Comparison of ENCODE assay signal across 1 cellular context in the genomic region with DNA sequence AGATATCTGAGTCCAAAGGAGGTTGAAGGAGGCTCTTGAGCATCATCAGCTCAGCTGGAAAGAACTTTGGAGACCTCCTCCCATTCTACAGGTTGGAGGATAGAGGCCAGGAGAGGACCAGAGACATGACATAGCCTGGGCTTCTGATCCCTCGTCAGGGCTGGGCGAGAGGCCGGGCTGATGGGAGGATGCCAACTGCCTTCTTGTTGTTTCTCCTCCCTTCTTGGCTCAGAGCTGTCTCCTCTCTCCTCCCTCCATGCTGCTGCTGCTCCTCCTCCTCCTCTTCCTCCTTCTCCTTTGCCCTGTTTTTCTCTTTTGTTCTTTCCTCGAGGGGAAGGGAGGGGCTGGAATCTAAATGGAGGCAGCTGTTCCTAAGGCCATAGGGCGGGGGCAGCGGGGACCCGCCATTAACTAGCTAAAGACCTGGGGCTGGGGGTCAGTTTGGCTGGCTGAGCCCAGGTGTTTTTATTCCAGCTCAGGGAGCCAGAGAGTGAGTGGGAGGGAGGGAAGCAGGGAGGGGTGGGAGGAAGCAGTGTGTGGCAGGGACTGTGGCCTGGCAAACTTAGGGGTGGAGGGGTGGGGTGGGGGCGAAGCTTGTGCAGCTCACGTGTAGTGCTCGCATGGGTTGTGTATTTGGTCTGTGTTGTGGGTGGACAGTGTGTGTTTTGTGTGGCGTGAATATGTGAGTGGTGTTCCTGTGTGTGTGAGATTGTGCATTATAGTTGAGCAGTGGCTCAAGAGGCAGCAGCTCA.
TF ChIP-seq lines count a peak whose summit lies in the region.

No MANE protein-coding gene starts in this region.

TF ChIP-seq in SK-N-SH, 30 proteins besides CTCF, POLR2A, EP300 and RAD21 (continued from another document):
- TF ChIP-seq, protein P1, sequence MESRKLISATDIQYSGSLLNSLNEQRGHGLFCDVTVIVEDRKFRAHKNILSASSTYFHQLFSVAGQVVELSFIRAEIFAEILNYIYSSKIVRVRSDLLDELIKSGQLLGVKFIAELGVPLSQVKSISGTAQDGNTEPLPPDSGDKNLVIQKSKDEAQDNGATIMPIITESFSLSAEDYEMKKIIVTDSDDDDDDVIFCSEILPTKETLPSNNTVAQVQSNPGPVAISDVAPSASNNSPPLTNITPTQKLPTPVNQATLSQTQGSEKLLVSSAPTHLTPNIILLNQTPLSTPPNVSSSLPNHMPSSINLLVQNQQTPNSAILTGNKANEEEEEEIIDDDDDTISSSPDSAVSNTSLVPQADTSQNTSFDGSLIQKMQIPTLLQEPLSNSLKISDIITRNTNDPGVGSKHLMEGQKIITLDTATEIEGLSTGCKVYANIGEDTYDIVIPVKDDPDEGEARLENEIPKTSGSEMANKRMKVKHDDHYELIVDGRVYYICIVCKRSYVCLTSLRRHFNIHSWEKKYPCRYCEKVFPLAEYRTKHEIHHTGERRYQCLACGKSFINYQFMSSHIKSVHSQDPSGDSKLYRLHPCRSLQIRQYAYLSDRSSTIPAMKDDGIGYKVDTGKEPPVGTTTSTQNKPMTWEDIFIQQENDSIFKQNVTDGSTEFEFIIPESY (IDR thresholded peaks at IDR 0.05; ENCODE audit: borderline replicate concordance, low read depth), result no peak
- TF ChIP-seq, protein P2, sequence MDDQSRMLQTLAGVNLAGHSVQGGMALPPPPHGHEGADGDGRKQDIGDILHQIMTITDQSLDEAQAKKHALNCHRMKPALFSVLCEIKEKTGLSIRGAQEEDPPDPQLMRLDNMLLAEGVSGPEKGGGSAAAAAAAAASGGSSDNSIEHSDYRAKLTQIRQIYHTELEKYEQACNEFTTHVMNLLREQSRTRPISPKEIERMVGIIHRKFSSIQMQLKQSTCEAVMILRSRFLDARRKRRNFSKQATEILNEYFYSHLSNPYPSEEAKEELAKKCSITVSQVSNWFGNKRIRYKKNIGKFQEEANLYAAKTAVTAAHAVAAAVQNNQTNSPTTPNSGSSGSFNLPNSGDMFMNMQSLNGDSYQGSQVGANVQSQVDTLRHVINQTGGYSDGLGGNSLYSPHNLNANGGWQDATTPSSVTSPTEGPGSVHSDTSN (IDR thresholded peaks at IDR 0.05), result no peak
- no peak for TF ChIP-seq GATA2 (CRISPR knock-in tag; IDR thresholded peaks at IDR 0.05)
- no peak for TF ChIP-seq CHD2 (IDR thresholded peaks at IDR 0.05; ENCODE audit: low read length, partially characterized antibody)
- no peak for TF ChIP-seq RFX5 (IDR thresholded peaks at IDR 0.05; ENCODE audit: low read length)
TF ChIP-seq in SK-N-SH: peak in this region for 0.
